ENCODE assay signal across 23 cellular contexts in the genomic region with DNA sequence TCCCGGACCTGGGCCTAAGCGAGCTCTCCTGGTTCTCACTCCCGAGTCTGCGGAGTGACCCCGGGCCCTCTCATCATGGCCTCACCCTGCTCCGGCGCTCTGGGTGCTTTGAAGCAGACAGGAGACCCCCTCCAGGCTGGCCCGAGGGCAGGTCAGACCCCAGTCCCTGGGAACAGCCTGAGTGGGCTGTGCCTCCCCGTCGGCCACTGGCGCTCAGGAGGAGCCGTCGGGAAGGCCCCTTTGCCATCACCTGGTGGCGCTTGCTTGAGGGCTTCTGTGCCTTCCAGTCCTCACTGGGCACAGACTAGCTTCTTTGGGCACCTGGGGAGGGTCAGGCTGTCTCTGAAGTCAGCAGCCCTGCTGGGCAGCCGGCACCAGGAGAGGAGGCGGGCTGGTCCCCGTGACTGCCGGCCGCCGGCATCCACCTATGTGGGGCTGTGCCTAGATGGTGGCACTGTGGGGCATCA. TPM values are rescaled to one million over a fixed set of nuclear protein-coding genes. Genes with fewer than 3 reads are reported as not detected.
DNase-seq lines count a peak whose midpoint lies in the region; ATAC-seq and TF ChIP-seq lines count a peak whose summit lies in the region.
"Had no signal": no experiment of that assay in that cellular context is flagged by ENCODE, and none has a peak within 500 bp of the region (broad histone marks: within the 10 kb centered on the region; RNA-seq: fewer than 3 reads in every experiment).

No MANE protein-coding gene starts in this region.

- no peak for TF ChIP-seq POLR2A in esophagus muscularis mucosa (IDR thresholded peaks at IDR 0.05; ENCODE audit: low read depth)
- no peak for TF ChIP-seq POLR2A in ovary (IDR thresholded peaks at IDR 0.05)

- no peaks in the 10 kb centered on the region for H3K36me3 ChIP-seq in esophagus muscularis mucosa
- no peaks in the 10 kb centered on the region for H3K36me3 ChIP-seq in osteoblast (ENCODE audit: insufficient read depth, low read length)
- no peaks in the 10 kb centered on the region for H3K36me3 ChIP-seq in ovary

- no peak overlapping the region for H3K4me3 ChIP-seq in esophagus muscularis mucosa
- H3K4me3 ChIP-seq in osteoblast (ENCODE audit: insufficient read depth, low read length), result no peak overlapping the region
- no peak overlapping the region for H3K4me3 ChIP-seq in ovary

- peak; percentile 55 for DNase-seq in Right ventricle myocardium inferior (ENCODE audit: missing footprints)
- DNase-seq in left ventricle myocardium superior, result no peak
- DNase-seq in esophagus muscularis mucosa (ENCODE audit: extremely low spot score), result no peak
- DNase-seq in osteoblast (ENCODE audit: insufficient read length, low spot score, missing footprints), result peak; percentile 72
- no peak for DNase-seq in ovary
- DNase-seq in DMS153 (lab: John Stamatoyannopoulos, UW), result no peak
- DNase-seq in activated CD4-positive, CD25-positive, alpha-beta regulatory T cell (lab: John Stamatoyannopoulos, UW), result no peak
- DNase-seq: CD8-positive, alpha-beta memory T cell; DMS 273 treated with DMSO at 0.1 percent for 48 hours; DND-41; H7; Karpas-422; NCI-H1092; NCI-H1417 treated with DMSO at 0.1 percent for 48 hours; NCI-H1694 treated with DMSO at 0.1 percent for 48 hours; NCI-H2081; NCI-H2227 treated with DMSO at 0.1 percent for 48 hours; NCI-H526 treated with DMSO at 0.1 percent for 48 hours; SIG-M5 had no signal

- no peaks in the 10 kb centered on the region for H3K79me2 ChIP-seq in osteoblast (ENCODE audit: insufficient read depth, low read length)

- H3K4me1 ChIP-seq in esophagus muscularis mucosa (peaks cover 0 to 7% (median under 1%) of the 10 kb centered on the region in 4 donors), osteoblast (ENCODE audit: insufficient read depth, low read length) (no peaks in the 10 kb centered on the region), ovary (ENCODE audit: insufficient read depth) (peaks cover under 1% of the 10 kb centered on the region)

- intact Hi-C loops in Right ventricle myocardium inferior (cut with DNase I), result no loop called here
- intact Hi-C loops in left ventricle myocardium superior (cut with micrococcal nuclease), result no loop called here
- intact Hi-C loops in esophagus muscularis mucosa (cut with DNase I), result no loop called here
- intact Hi-C loops in ovary (cut with DNase I), result no loop called here

- H2AFZ ChIP-seq in osteoblast (ENCODE audit: low read length), result no peak overlapping the region

- no peak overlapping the region for H3K4me2 ChIP-seq in osteoblast (ENCODE audit: insufficient read depth, low read length)

- H3K9me3 ChIP-seq in esophagus muscularis mucosa (no peaks in the 10 kb centered on the region), osteoblast (ENCODE audit: low read depth, low read length) (no peaks in the 10 kb centered on the region), ovary (no peaks in the 10 kb centered on the region)

- ATAC-seq in Right ventricle myocardium inferior (no peak), left ventricle myocardium superior (no peak)
- ATAC-seq: HepG2 had no signal

- peaks cover 0 to 95% (median 23%) of the 10 kb centered on the region in 4 donors for H3K27me3 ChIP-seq in esophagus muscularis mucosa
- H3K27me3 ChIP-seq in osteoblast (ENCODE audit: insufficient read depth, low read length), result peaks cover 16% of the 10 kb centered on the region
- no peaks in the 10 kb centered on the region for H3K27me3 ChIP-seq in ovary

- H3K27ac ChIP-seq in esophagus muscularis mucosa (replicated peaks in 1 of 4), result peak overlapping the region in 3 of 4 donors; percentile 18 to 28 (median 26)
- H3K27ac ChIP-seq in osteoblast (ENCODE audit: low read depth, low read length), result no peak overlapping the region
- no peak overlapping the region for H3K27ac ChIP-seq in ovary
- H3K27ac ChIP-seq: 22Rv1, C4-2B, RWPE1 had no signal

- 87% methylated on average over 7 of the region's 20 CpGs for WGBS in esophagus muscularis mucosa
- 88 to 94% (median 90%) methylated on average over 20 of the region's 20 CpGs for WGBS in ovary, 3 donors

- TF ChIP-seq CTCF in esophagus muscularis mucosa (IDR thresholded peaks at IDR 0.05), result no peak
- no peak for TF ChIP-seq CTCF in osteoblast (IDR thresholded peaks at IDR 0.05; ENCODE audit: extremely low read depth, low read depth, low read length)
- TF ChIP-seq CTCF in ovary (IDR thresholded peaks at IDR 0.05), result no peak

- TF ChIP-seq EP300 in esophagus muscularis mucosa (IDR thresholded peaks at IDR 0.05) (no peak), ovary (IDR thresholded peaks at IDR 0.05) (no peak)

- peaks cover 2% of the 10 kb centered on the region for H4K20me1 ChIP-seq in osteoblast (ENCODE audit: insufficient read depth, low read length)

RNA-seq across cellular contexts. Expression of a gene that starts 6.7 kb away (rescaled TPM):
- total RNA-seq in Right ventricle myocardium inferior (1.4 TPM), left ventricle myocardium superior (0.74 TPM), esophagus muscularis mucosa (1 to 10 TPM; 1.0 to 3.3 (median 2.8) TPM), osteoblast (0.36 TPM in 1 of 2 replicates, not detected in the other), ovary (1 to 10 TPM in 3 of 7 donors, under 1 TPM in 4; 0.35 to 1.5 (median 0.68) TPM)
- under 1 TPM; 0.22 to 0.52 TPM for polyA plus RNA-seq in ovary

Comparison
In these comparisons a context has a peak if more than half of its experiments do, and no peak if none do; other contexts are left out.
1. DNase-seq: peak in Right ventricle myocardium inferior (single experiment) and osteoblast (single experiment); none in left ventricle myocardium superior (single experiment), esophagus muscularis mucosa (single experiment), ovary (0 of 5), DMS153 (single experiment) and activated CD4-positive, CD25-positive, alpha-beta regulatory T cell (0 of 4).
2. H3K27ac ChIP-seq: peak in esophagus muscularis mucosa (3 of 4); none in osteoblast (single experiment) and ovary (0 of 2).